ENCODE assay signal across 1 cellular context in genomic region chr7:128347573-128348147, GRCh38.
TF ChIP-seq lines count a peak whose summit lies in the region.

No MANE protein-coding gene starts in this region.

TF ChIP-seq in HepG2, 621 proteins besides CTCF, POLR2A, EP300 and RAD21 (continued from another document):
- TF ChIP-seq ZGPAT (CRISPR knock-in tag; IDR thresholded peaks at IDR 0.05): no peak
- TF ChIP-seq IKZF5 (CRISPR knock-in tag; IDR thresholded peaks at IDR 0.05): no peak
- peak; percentile 84 for TF ChIP-seq STAG1 (CRISPR knock-in tag; IDR thresholded peaks at IDR 0.05)
- TF ChIP-seq ZNF496 (CRISPR knock-in tag; IDR thresholded peaks at IDR 0.05; ENCODE audit: insufficient replicate concordance): no peak
- no peak for TF ChIP-seq HMG20A (CRISPR knock-in tag; IDR thresholded peaks at IDR 0.05; ENCODE audit: borderline replicate concordance)
- no peak for TF ChIP-seq NONO (IDR thresholded peaks at IDR 0.05)
- no peak for TF ChIP-seq NONO (CRISPR knock-in tag; conservative IDR thresholded peaks at IDR 0.05)
- peak; percentile 32; the same call in 1 of the 2 replicates for TF ChIP-seq KDM3A (CRISPR knock-in tag; IDR thresholded peaks at IDR 0.05; ENCODE audit: low read depth)
- TF ChIP-seq ZNF530 (CRISPR knock-in tag; IDR thresholded peaks at IDR 0.05; ENCODE audit: low read depth): no peak
- TF ChIP-seq CENPBD1 (CRISPR knock-in tag; IDR thresholded peaks at IDR 0.05; ENCODE audit: borderline replicate concordance, low read depth): no peak
- TF ChIP-seq MLXIP (CRISPR knock-in tag; IDR thresholded peaks at IDR 0.05; ENCODE audit: borderline replicate concordance): no peak
- no peak for TF ChIP-seq ATF6 (CRISPR knock-in tag; conservative IDR thresholded peaks at IDR 0.05)
- no peak for TF ChIP-seq SP4 (CRISPR knock-in tag; IDR thresholded peaks at IDR 0.05)
- TF ChIP-seq HNF1B (CRISPR knock-in tag; IDR thresholded peaks at IDR 0.05): 0 out of 2 replicates have a peak, but pooled peaks have one; percentile 35
- TF ChIP-seq SMC3 (IDR thresholded peaks at IDR 0.05; ENCODE audit: low read length): peak; percentile 68
